8 cellular contexts compared by ENCODE assay signal in genomic region chr4:6470502-6471302, GRCh38. TPM values are rescaled to one million over a fixed set of nuclear protein-coding genes. Genes with fewer than 3 reads are reported as not detected.
DNase-seq lines count a peak whose midpoint lies in the region; ATAC-seq and TF ChIP-seq lines count a peak whose summit lies in the region.

No MANE protein-coding gene starts in this region.

- DNase-seq in GM04504 (ENCODE audit: low read depth) (peak; percentile 18), RKO (ENCODE audit: low spot score) (peak; percentile 30), lung microvascular endothelial cell (ENCODE audit: low read depth in 2 of 2) (peak; percentile 23 to 58), testis (peak; percentile 67)

- H3K4me1 ChIP-seq in endocrine pancreas (ENCODE audit: control insufficient read depth, insufficient read depth, low read length), result no peaks in the 10 kb centered on the region
- H3K4me1 ChIP-seq in testis, result peaks cover 3% of the 10 kb centered on the region

- no peak for TF ChIP-seq POLR2A in testis (IDR thresholded peaks at IDR 0.05)

- H3K27me3 ChIP-seq in endocrine pancreas (ENCODE audit: control insufficient read depth, insufficient read depth, low read length) (no peaks in the 10 kb centered on the region), testis (no peaks in the 10 kb centered on the region)

- no peak overlapping the region for H3K27ac ChIP-seq in testis

- no peak for TF ChIP-seq CTCF in testis (IDR thresholded peaks at IDR 0.05)

- H3K9me3 ChIP-seq in endocrine pancreas (ENCODE audit: control insufficient read depth, low read length), result no peaks in the 10 kb centered on the region
- H3K9me3 ChIP-seq in testis, result no peaks in the 10 kb centered on the region

- ATAC-seq in HG02571 (IDR thresholded peaks at IDR 0.05; ENCODE audit: unreplicated experiment) (no peak), GM19455 (IDR thresholded peaks at IDR 0.05; ENCODE audit: unreplicated experiment) (no peak), HG03045 (IDR thresholded peaks at IDR 0.05; ENCODE audit: unreplicated experiment) (no peak)

- intact Hi-C loops in testis (cut with DNase I; ENCODE audit: low total_unique reads), result no loop called here

- H3K9ac ChIP-seq in endocrine pancreas (ENCODE audit: control insufficient read depth, insufficient read depth, low read length), result peak overlapping the region; percentile 47

- no peaks in the 10 kb centered on the region for H3K36me3 ChIP-seq in endocrine pancreas (ENCODE audit: control insufficient read depth, insufficient read depth, low read length)
- H3K36me3 ChIP-seq in testis (ENCODE audit: low read depth, missing control alignments), result no peaks in the 10 kb centered on the region

- 0% methylated on average over 1 to 62 of the region's 85 CpGs for WGBS in testis, 2 donors

- no peak overlapping the region for H3K4me3 ChIP-seq in endocrine pancreas (ENCODE audit: control insufficient read depth, insufficient read depth, low read length)
- H3K4me3 ChIP-seq in testis, result peak overlapping the region; percentile 38 to 40

RNA-seq across cellular contexts. Expression of gene PPP2R2C, which starts 1.7 kb away (rescaled TPM):
- total RNA-seq in lung microvascular endothelial cell (0.22 and 0.60 TPM in 2 replicates), testis (10 to 100 TPM in 1 of 2 donors, 1 to 10 TPM in 1; 7.9 to 13.1 TPM)
- polyA plus RNA-seq in testis (ENCODE audit: insufficient read depth, low read depth, low replicate concordance), result 20.4 TPM
